1 cellular context compared by ENCODE assay signal in the genomic region with DNA sequence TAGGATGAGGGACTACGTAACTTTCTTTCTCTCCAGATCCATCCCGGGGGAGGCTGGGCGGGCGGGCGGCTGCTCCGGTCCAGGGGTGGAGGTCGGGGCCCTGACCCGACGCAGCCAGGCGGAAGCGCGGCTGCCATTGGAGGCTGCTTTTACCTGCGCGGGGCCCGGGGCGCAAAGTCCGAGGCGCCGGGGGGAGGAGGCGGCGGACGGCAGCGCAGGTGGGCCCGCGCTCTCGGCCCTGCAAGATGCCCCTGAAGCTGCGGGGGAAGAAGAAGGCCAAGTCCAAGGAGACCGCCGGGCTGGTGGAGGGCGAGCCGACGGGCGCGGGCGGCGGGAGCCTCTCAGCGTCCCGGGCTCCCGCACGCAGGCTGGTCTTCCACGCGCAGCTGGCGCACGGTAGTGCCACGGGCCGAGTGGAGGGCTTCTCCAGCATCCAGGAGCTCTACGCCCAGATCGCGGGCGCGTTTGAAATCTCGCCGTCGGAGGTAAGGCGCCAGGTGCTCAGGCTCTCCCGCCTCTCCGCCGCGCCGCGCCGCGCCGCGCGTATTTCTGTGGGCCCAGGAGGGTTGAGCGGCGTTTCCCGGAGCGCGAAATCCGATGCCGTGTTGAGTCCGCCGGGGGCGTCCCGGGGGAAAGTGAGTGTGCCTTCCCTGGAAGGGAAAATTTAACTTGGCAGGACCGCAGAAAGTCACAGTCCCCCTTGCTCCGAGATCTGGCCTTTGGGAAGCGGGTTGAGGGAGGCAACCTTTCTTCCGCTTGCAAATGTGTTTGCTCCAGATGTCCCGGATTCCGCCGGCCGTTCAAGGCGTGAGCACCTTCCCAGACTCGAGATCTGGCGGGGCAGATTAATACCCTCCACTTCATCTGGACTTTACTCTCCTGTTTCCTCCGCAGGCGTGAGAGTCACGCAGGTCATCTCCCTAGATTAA.
TF ChIP-seq lines count a peak whose summit lies in the region.

A gene with protein sequence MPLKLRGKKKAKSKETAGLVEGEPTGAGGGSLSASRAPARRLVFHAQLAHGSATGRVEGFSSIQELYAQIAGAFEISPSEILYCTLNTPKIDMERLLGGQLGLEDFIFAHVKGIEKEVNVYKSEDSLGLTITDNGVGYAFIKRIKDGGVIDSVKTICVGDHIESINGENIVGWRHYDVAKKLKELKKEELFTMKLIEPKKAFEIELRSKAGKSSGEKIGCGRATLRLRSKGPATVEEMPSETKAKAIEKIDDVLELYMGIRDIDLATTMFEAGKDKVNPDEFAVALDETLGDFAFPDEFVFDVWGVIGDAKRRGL (plus strand): TSS at position 117 of the 929 bp plus-strand sequence. CDS start 129 bp downstream, at position 246.

TF ChIP-seq in IMR-90, 13 proteins besides CTCF, POLR2A, EP300 and RAD21 (continued from another document):
- TF ChIP-seq ELK1 (IDR thresholded peaks at IDR 0.05; ENCODE audit: borderline replicate concordance, low read depth, low read length), result no peak
- no peak for TF ChIP-seq SMC3 (IDR thresholded peaks at IDR 0.05; ENCODE audit: low read depth, low read length)
- TF ChIP-seq RFX5 (IDR thresholded peaks at IDR 0.05; ENCODE audit: low read depth, low read length), result no peak
- TF ChIP-seq CEBPB (IDR thresholded peaks at IDR 0.05; ENCODE audit: low read depth, low read length), result no peak
- no peak for TF ChIP-seq CHD1 (IDR thresholded peaks at IDR 0.05; ENCODE audit: low read depth, low read length)
- TF ChIP-seq RCOR1 (IDR thresholded peaks at IDR 0.05; ENCODE audit: insufficient replicate concordance, low read length), result no peak
- no peak for TF ChIP-seq MAFK (IDR thresholded peaks at IDR 0.05; ENCODE audit: low read depth, low read length)
- TF ChIP-seq BHLHE40 (IDR thresholded peaks at IDR 0.05; ENCODE audit: low read depth, low read length), result no peak
TF ChIP-seq in IMR-90: peak in this region for 0.
